In genomic region chr1:57411262-57411661, GRCh38 we compare ENCODE assay signal across 15 cellular contexts. TPM values are rescaled to one million over a fixed set of nuclear protein-coding genes. Genes with fewer than 3 reads are reported as not detected.
DNase-seq lines count a peak whose midpoint lies in the region; ATAC-seq and TF ChIP-seq lines count a peak whose summit lies in the region.
"Had no signal": no experiment of that assay in that cellular context is flagged by ENCODE, and none has a peak within 500 bp of the region (broad histone marks: within the 10 kb centered on the region; RNA-seq: fewer than 3 reads in every experiment).

No MANE protein-coding gene starts in this region.

- no peaks in the 10 kb centered on the region for H3K9me3 ChIP-seq in right cardiac atrium (ENCODE audit: control insufficient read depth, low read length)
- H3K9me3 ChIP-seq in neural progenitor cell (ENCODE audit: low read depth): no peaks in the 10 kb centered on the region

- CTCF ChIA-PET in WTC11 (lab: Charles Lee): no interaction called here

- H3K4me3 Mint-ChIP-seq in WTC11: no peak overlapping the region
- no peak overlapping the region for H3K4me3 Mint-ChIP-seq in neural progenitor cell
- H3K4me3 Mint-ChIP-seq: activated CD4-positive, alpha-beta memory T cell treated with anti-CD3 and anti-CD28 coated beads for 36 hours; stimulated activated naive CD8-positive, alpha-beta T cell treated with anti-CD3 and anti-CD28 coated beads, Interleukin-15, Interleukin-2, amounts not matched to agents 100 ng/mL and 50 ng/mL, for 24 hours had no signal

- H4K20me1 ChIP-seq in neural progenitor cell (ENCODE audit: low read depth): no peaks in the 10 kb centered on the region

- H3K27me3 ChIP-seq in right cardiac atrium (ENCODE audit: control insufficient read depth, insufficient read depth): no peaks in the 10 kb centered on the region
- no peaks in the 10 kb centered on the region for H3K27me3 ChIP-seq in neural progenitor cell
- H3K27me3 ChIP-seq: esophagus muscularis mucosa had no signal

- 0 out of 2 replicates have a peak, but pooled peaks cover 2% of the 10 kb centered on the region for H3K36me3 Mint-ChIP-seq in WTC11
- peaks cover 11% of the 10 kb centered on the region for H3K36me3 Mint-ChIP-seq in neural progenitor cell
- H3K36me3 Mint-ChIP-seq: activated CD4-positive, alpha-beta memory T cell treated with anti-CD3 and anti-CD28 coated beads for 36 hours had no signal

- H3K79me2 ChIP-seq in neural progenitor cell (ENCODE audit: low read depth): no peaks in the 10 kb centered on the region

- H3K9me3 Mint-ChIP-seq in WTC11 (peaks cover 9% of the 10 kb centered on the region), neural progenitor cell (peaks cover 15% of the 10 kb centered on the region)

- H3K4me1 Mint-ChIP-seq in WTC11 (peaks cover 38% of the 10 kb centered on the region), neural progenitor cell (no peaks in the 10 kb centered on the region)

- WGBS in right cardiac atrium: 72% methylated on average over 3 of the region's 3 CpGs

- H3K27ac ChIP-seq in right cardiac atrium (ENCODE audit: low read length) (peak overlapping the region; percentile 13), neural progenitor cell (no peak overlapping the region)
- H3K27ac ChIP-seq: esophagus muscularis mucosa had no signal

- POLR2A ChIA-PET in WTC11 (lab: Charles Lee): no interaction called here

- H3K36me3 ChIP-seq in neural progenitor cell: no peaks in the 10 kb centered on the region
- H3K36me3 ChIP-seq: esophagus muscularis mucosa had no signal

- H3K4me1 ChIP-seq in right cardiac atrium (ENCODE audit: control insufficient read depth, insufficient read depth, low read length): no peaks in the 10 kb centered on the region
- H3K4me1 ChIP-seq in neural progenitor cell: peaks cover 9% of the 10 kb centered on the region

- no peak overlapping the region for H3K27ac Mint-ChIP-seq in WTC11
- H3K27ac Mint-ChIP-seq in neural progenitor cell: no peak overlapping the region
- H3K27ac Mint-ChIP-seq: activated CD4-positive, alpha-beta memory T cell treated with anti-CD3 and anti-CD28 coated beads for 36 hours; stimulated activated naive CD8-positive, alpha-beta T cell treated with anti-CD3 and anti-CD28 coated beads, Interleukin-15, Interleukin-2, amounts not matched to agents 100 ng/mL and 50 ng/mL, for 24 hours had no signal

- no peak overlapping the region for H3K4me2 ChIP-seq in neural progenitor cell

- H2AFZ ChIP-seq in neural progenitor cell (replicated peaks): no peak overlapping the region

- DNase-seq in AG10803 (ENCODE audit: low read depth) (peak; percentile 56), HT1080 (ENCODE audit: low read depth) (peak; percentile 84), WTC11 (ENCODE audit: low spot score) (no peak), right cardiac atrium (no peak), SIG-M5 treated with dmso at 0.1 percent for 504 hours (lab: John Stamatoyannopoulos, UW; ENCODE audit: unreplicated experiment) (no peak), neural progenitor cell (ENCODE audit: low spot score) (no peak)
- no peak for DNase-seq in NK-92 treated with Interleukin-12 subunit alpha and Interleukin-12 subunit beta, amount 100 ng/mL, for 24 hours (lab: John Stamatoyannopoulos, UW)
- DNase-seq: activated CD4-positive, alpha-beta memory T cell treated with anti-CD3 and anti-CD28 coated beads for 36 hours; AML-193; central memory CD4-positive, alpha-beta T cell; Karpas-422; NCI-H2029 treated with DMSO at 0.1 percent for 48 hours had no signal

- H3K4me3 ChIP-seq in AG10803 (ENCODE audit: low read length) (no peak overlapping the region), right cardiac atrium (ENCODE audit: low read length) (no peak overlapping the region), neural progenitor cell (no peak overlapping the region)
- H3K4me3 ChIP-seq: esophagus muscularis mucosa had no signal

- peak; percentile 39; the same call in 1 of the 2 replicates for ATAC-seq in WTC11
- peak; percentile 19 to 57 for ATAC-seq in right cardiac atrium
- ATAC-seq in GM18909 (IDR thresholded peaks at IDR 0.05; ENCODE audit: poor library complexity, unreplicated experiment): no peak

- no peak overlapping the region for H3K9ac ChIP-seq in neural progenitor cell

- no peaks in the 10 kb centered on the region for H3F3A ChIP-seq in neural progenitor cell (ENCODE audit: low read depth)

- TF ChIP-seq CTCF in AG10803 (conservative IDR thresholded peaks at IDR 0.05; ENCODE audit: low read length) (no peak), WTC11 (IDR thresholded peaks at IDR 0.05) (no peak), neural progenitor cell (IDR thresholded peaks at IDR 0.05) (no peak)

- intact Hi-C loops in right cardiac atrium (cut with DNase I): no loop called here

- H3K27me3 Mint-ChIP-seq in WTC11 (ENCODE audit: low read depth) (no peaks in the 10 kb centered on the region), neural progenitor cell (ENCODE audit: insufficient read depth, low read depth) (no peaks in the 10 kb centered on the region)

TF ChIP-seq in WTC11, 78 proteins besides CTCF, POLR2A, EP300 and RAD21 (continues in another document):
- TF ChIP-seq HMGXB4 (CRISPR knock-in tag; IDR thresholded peaks at IDR 0.05): no peak
- TF ChIP-seq ZBTB43 (CRISPR knock-in tag; IDR thresholded peaks at IDR 0.05): no peak
- TF ChIP-seq FOXK1 (CRISPR knock-in tag; IDR thresholded peaks at IDR 0.05): no peak
- TF ChIP-seq SMAD4 (CRISPR knock-in tag; IDR thresholded peaks at IDR 0.05): no peak
- TF ChIP-seq ZNF138 (CRISPR knock-in tag; conservative IDR thresholded peaks at IDR 0.05): no peak
- TF ChIP-seq ATF1 (CRISPR knock-in tag; IDR thresholded peaks at IDR 0.05): no peak
- no peak for TF ChIP-seq SMAD3 (CRISPR knock-in tag; IDR thresholded peaks at IDR 0.05; ENCODE audit: borderline replicate concordance)
- no peak for TF ChIP-seq AR (CRISPR knock-in tag; IDR thresholded peaks at IDR 0.05)
- no peak for TF ChIP-seq ELF4 (CRISPR knock-in tag; IDR thresholded peaks at IDR 0.05; ENCODE audit: low read depth)
- TF ChIP-seq KAT7 (CRISPR knock-in tag; IDR thresholded peaks at IDR 0.05; ENCODE audit: borderline replicate concordance): no peak
- TF ChIP-seq SOX15 (CRISPR knock-in tag; IDR thresholded peaks at IDR 0.05): no peak
- no peak for TF ChIP-seq TP53 (CRISPR knock-in tag; IDR thresholded peaks at IDR 0.05)

RNA-seq across cellular contexts. Expression of gene DAB1, which starts 12.6 kb away (rescaled TPM):
- 0.10 TPM in 1 of 2 replicates, not detected in the other for total RNA-seq in HT1080 (2014; rRNA removed; shearing (Covaris generic))
- polyA plus RNA-seq in HT1080 (2015; cell fraction: cytosol; rRNA removed): 0.06 and 0.08 TPM in 2 replicates
- not detected in 2 replicates for polyA plus RNA-seq in HT1080 (2015; cell fraction: nucleus; rRNA removed)
- total RNA-seq in WTC11 (2021) (10.7 to 12.3 TPM (median 12.1 TPM) in 3 replicates), right cardiac atrium (10 to 100 TPM in 1 of 4 donors, 1 to 10 TPM in 3; 3.5 to 10.8 (median 9.0) TPM), neural progenitor cell (ENCODE audit: low replicate concordance) (5.9 and 14.6 TPM in 2 replicates)
- 2.5 TPM for polyA plus RNA-seq in right cardiac atrium

Comparison
In these comparisons a context has a peak if more than half of its experiments do, and no peak if none do; other contexts are left out.
1. DNase-seq: peak in AG10803 (single experiment) and HT1080 (single experiment); none in WTC11 (single experiment), right cardiac atrium (0 of 3), SIG-M5 treated with dmso at 0.1 percent for 504 hours (single experiment), neural progenitor cell (single experiment) and NK-92 treated with Interleukin-12 subunit alpha and Interleukin-12 subunit beta, amount 100 ng/mL, for 24 hours (single experiment).